8 cellular contexts compared by ENCODE assay signal in the genomic region with DNA sequence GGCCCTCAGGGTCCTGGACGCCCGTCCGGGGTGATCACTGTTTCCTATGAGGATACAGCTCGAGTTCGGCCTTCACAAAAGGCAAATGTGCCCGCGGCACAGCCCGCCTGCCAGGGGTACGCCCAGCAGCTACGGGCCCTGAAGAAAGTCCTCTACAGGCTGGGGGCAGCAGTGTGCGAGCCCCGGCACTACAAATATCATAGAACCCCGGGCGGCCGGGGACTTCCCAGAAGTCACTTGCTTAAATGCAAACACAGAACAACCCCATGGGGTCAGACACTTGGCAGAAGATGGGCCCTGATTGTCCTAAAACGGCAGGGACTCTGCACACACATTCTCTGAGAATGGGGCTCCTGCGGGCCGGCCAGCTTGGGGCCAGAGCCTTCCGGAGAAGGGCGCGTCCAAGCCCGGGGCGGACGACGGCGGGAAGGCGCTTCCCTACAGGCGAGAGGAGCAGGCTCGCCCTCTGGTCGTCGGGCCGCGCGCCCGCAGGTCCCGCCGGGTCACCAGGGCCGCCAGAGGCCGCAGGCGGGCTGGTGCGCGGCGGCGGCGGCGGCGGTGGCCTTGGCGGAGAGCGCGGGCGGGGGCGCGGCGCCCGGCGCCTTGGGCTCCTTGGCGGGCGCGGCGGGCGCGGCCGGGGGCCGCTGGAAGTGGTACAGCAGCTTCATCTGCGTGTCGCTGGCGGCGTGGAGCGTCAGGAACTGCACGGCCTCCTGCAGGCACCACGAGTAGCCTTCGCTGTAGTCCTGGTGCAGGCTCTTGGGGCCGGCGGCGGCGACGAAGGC. TPM values are rescaled to one million over a fixed set of nuclear protein-coding genes. Genes with fewer than 3 reads are reported as not detected.
A peak's percentile ranks its signal among the peaks of the same experiment; 100 is the strongest.
DNase-seq lines count a peak whose midpoint lies in the region; ATAC-seq and TF ChIP-seq lines count a peak whose summit lies in the region.

No MANE protein-coding gene starts in this region.

- peak overlapping the region; percentile 36 for H3K27ac Mint-ChIP-seq in CD4-positive, alpha-beta T cell
- peak overlapping the region in 2 of 10 donors; percentile 43 to 78 for H3K27ac Mint-ChIP-seq in naive thymus-derived CD8-positive, alpha-beta T cell

- H3K27me3 Mint-ChIP-seq in CD4-positive, alpha-beta T cell: peaks cover 29% of the 10 kb centered on the region
- peaks cover 0 to 14% (median 6%) of the 10 kb centered on the region in 5 donors for H3K27me3 Mint-ChIP-seq in naive thymus-derived CD8-positive, alpha-beta T cell

- H3K27me3 ChIP-seq in CD4-positive, alpha-beta T cell (ENCODE audit: control insufficient read depth, insufficient read depth, low read length): peaks cover 36% of the 10 kb centered on the region
- no peaks in the 10 kb centered on the region for H3K27me3 ChIP-seq in WERI-Rb-1 (ENCODE audit: insufficient read depth, low read depth, severe bottlenecking)

- no peak for TF ChIP-seq CTCF in CD4-positive, alpha-beta T cell (IDR thresholded peaks at IDR 0.05)
- no peak for TF ChIP-seq CTCF in WERI-Rb-1 (IDR thresholded peaks at IDR 0.05; ENCODE audit: low read depth, low read length)

- intact Hi-C loops in CD4-positive, alpha-beta T cell (cut with DNase I, micrococcal nuclease): loop anchor here (5.0 to 10.0 kb wide), 4 partner anchors 113 to 1246 kb away; a partner anchor contains a TSS

- ATAC-seq in CD4-positive, alpha-beta T cell (ENCODE audit: poor library complexity): no peak
- ATAC-seq in naive thymus-derived CD8-positive, alpha-beta T cell: peak; percentile 24 to 27
- no peak for ATAC-seq in GM19463 (IDR thresholded peaks at IDR 0.05; ENCODE audit: unreplicated experiment)

- no peak overlapping the region for H3K27ac ChIP-seq in CD4-positive, alpha-beta T cell (ENCODE audit: low read depth, low read length)
- no peak overlapping the region for H3K27ac ChIP-seq in WERI-Rb-1

- H3K36me3 ChIP-seq in WERI-Rb-1: peaks cover 17% of the 10 kb centered on the region

- DNase-seq in CD4-positive, alpha-beta T cell: peak in 4 of 10 experiments; percentile 31 to 55 (median 38)
- DNase-seq in OCI-M1 (lab: John Stamatoyannopoulos, UW): peak; percentile 78
- peak; percentile 37 for DNase-seq in central memory CD4-positive, alpha-beta T cell
- DNase-seq in naive thymus-derived CD8-positive, alpha-beta T cell: peak in 8 of 10 donors; percentile 31 to 73 (median 40)
- DNase-seq in NCI-H82 treated with DMSO at 0.1 percent for 48 hours (lab: John Stamatoyannopoulos, UW; ENCODE audit: unreplicated experiment): no peak
- DNase-seq in NOMO-1 (lab: John Stamatoyannopoulos, UW; ENCODE audit: unreplicated experiment in 2 of 2): no peak
- no peak for DNase-seq in WERI-Rb-1

- peaks cover 6% of the 10 kb centered on the region for H3K36me3 Mint-ChIP-seq in CD4-positive, alpha-beta T cell (ENCODE audit: low read depth)
- H3K36me3 Mint-ChIP-seq in naive thymus-derived CD8-positive, alpha-beta T cell: no peaks in the 10 kb centered on the region

- no peaks in the 10 kb centered on the region for H3K9me3 ChIP-seq in CD4-positive, alpha-beta T cell (ENCODE audit: control insufficient read depth, low read length)
- no peaks in the 10 kb centered on the region for H3K9me3 ChIP-seq in WERI-Rb-1 (ENCODE audit: severe bottlenecking)

- H3K4me3 Mint-ChIP-seq in CD4-positive, alpha-beta T cell: peak overlapping the region; percentile 83
- H3K4me3 Mint-ChIP-seq in naive thymus-derived CD8-positive, alpha-beta T cell: peak overlapping the region; percentile 69 to 89 (median 76)

- H3K4me3 ChIP-seq in WERI-Rb-1 (ENCODE audit: low read depth, low read length): no peak overlapping the region

- no peaks in the 10 kb centered on the region for H3K9me3 Mint-ChIP-seq in CD4-positive, alpha-beta T cell
- H3K9me3 Mint-ChIP-seq in naive thymus-derived CD8-positive, alpha-beta T cell: no peaks in the 10 kb centered on the region

- peaks cover 33% of the 10 kb centered on the region for H3K4me1 Mint-ChIP-seq in CD4-positive, alpha-beta T cell (ENCODE audit: low read depth)
- H3K4me1 Mint-ChIP-seq in naive thymus-derived CD8-positive, alpha-beta T cell: peaks cover 17 to 34% (median 29%) of the 10 kb centered on the region in 4 donors

- POLR2A ChIA-PET in CD4-positive, alpha-beta T cell (lab: Charles Lee): interaction anchor here (2.2 to 8.5 kb wide), 3 partner anchors 14 to 27 kb away, joined by 8 to 164 read pairs (median 11); a partner anchor contains a TSS
- POLR2A ChIA-PET in naive thymus-derived CD8-positive, alpha-beta T cell (lab: Charles Lee): interaction anchor here (0.6 to 15.0 kb wide), 7 partner anchors 8 to 1307 kb away, joined by 3 to 528 read pairs (median 6); a partner anchor contains a TSS

- CTCF ChIA-PET in CD4-positive, alpha-beta T cell (lab: Charles Lee): interaction anchor here (0.6 to 1.7 kb wide), 3 partner anchors 16 to 55 kb away, joined by 3 to 5 read pairs (median 4); no protein-coding TSS in a partner anchor

RNA-seq across cellular contexts. Expression of a gene that starts 0.9 kb away (rescaled TPM):
- total RNA-seq in CD4-positive, alpha-beta T cell: not detected
- under 1 TPM in 1 of 2 experiments, not detected in 1; 0.30 TPM for total RNA-seq in naive thymus-derived CD8-positive, alpha-beta T cell
- not detected for polyA plus RNA-seq in naive thymus-derived CD8-positive, alpha-beta T cell

RNA-seq across cellular contexts. Expression of a gene that starts 2.8 kb away (rescaled TPM):
- total RNA-seq in CD4-positive, alpha-beta T cell: 10 to 100 TPM; 42.9 to 47.0 TPM
- total RNA-seq in naive thymus-derived CD8-positive, alpha-beta T cell: 100 to 1,000 TPM; 149 to 155 TPM
- polyA plus RNA-seq in naive thymus-derived CD8-positive, alpha-beta T cell: 10 to 100 TPM in 2 of 3 donors, 1 to 10 TPM in 1; 9.0 to 31.7 (median 13.4) TPM

RNA-seq across cellular contexts. Expression of a gene that starts 27.0 kb away (rescaled TPM):
- 100 to 1,000 TPM; 191 to 194 TPM for total RNA-seq in CD4-positive, alpha-beta T cell
- 100 to 1,000 TPM; 187 to 190 TPM for total RNA-seq in naive thymus-derived CD8-positive, alpha-beta T cell
- 10 to 100 TPM; 45.8 to 61.6 (median 48.9) TPM for polyA plus RNA-seq in naive thymus-derived CD8-positive, alpha-beta T cell

RNA-seq across cellular contexts. Expression of a gene that starts 53.1 kb away (rescaled TPM):
- 10 to 100 TPM; 47.6 to 48.1 TPM for total RNA-seq in CD4-positive, alpha-beta T cell
- total RNA-seq in naive thymus-derived CD8-positive, alpha-beta T cell: 10 to 100 TPM; 14.8 to 16.4 TPM
- under 1 TPM; 0.37 to 0.52 (median 0.37) TPM for polyA plus RNA-seq in naive thymus-derived CD8-positive, alpha-beta T cell

RNA-seq across cellular contexts. Expression of a gene that starts 57.4 kb away (rescaled TPM):
- 10 to 100 TPM; 11.0 to 12.8 TPM for total RNA-seq in CD4-positive, alpha-beta T cell
- 10 to 100 TPM; 39.6 to 45.4 TPM for total RNA-seq in naive thymus-derived CD8-positive, alpha-beta T cell
- 10 to 100 TPM; 20.6 to 37.5 (median 27.4) TPM for polyA plus RNA-seq in naive thymus-derived CD8-positive, alpha-beta T cell

Comparison
In these comparisons a context has a peak if more than half of its experiments do, and no peak if none do; other contexts are left out.
1. ATAC-seq: peak in naive thymus-derived CD8-positive, alpha-beta T cell (2 of 2); none in CD4-positive, alpha-beta T cell (single experiment) and GM19463 (single experiment).
2. DNase-seq: peak in OCI-M1 (single experiment), central memory CD4-positive, alpha-beta T cell (single experiment) and naive thymus-derived CD8-positive, alpha-beta T cell (8 of 10); none in NCI-H82 treated with DMSO at 0.1 percent for 48 hours (single experiment), NOMO-1 (0 of 2) and WERI-Rb-1 (single experiment).